Comparison of ENCODE assay signal across 18 cellular contexts in the genomic region with DNA sequence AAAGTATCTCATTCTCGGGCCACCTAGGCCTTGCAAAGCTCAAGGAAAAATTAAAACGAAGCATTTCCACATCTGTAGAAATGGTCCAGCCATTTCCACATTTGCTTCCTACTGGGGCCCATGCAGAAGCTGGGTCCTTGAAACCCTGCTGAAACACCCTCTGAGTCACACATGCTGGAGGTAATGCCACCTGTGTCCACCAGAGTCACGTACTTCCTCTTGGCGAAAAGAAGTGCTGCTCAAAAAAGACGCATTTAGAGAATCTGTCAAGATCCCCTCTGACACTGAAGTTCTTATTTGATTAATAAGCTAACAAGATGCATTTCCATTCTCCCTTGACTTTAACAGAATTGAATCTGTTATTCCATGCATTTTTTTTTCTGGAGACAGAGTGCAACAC.
DNase-seq lines count a peak whose midpoint lies in the region; ATAC-seq and TF ChIP-seq lines count a peak whose summit lies in the region.
"Had no signal": no experiment of that assay in that cellular context is flagged by ENCODE, and none has a peak within 500 bp of the region (broad histone marks: within the 10 kb centered on the region; RNA-seq: fewer than 3 reads in every experiment).

No MANE protein-coding gene starts in this region.

- peaks cover 26% of the 10 kb centered on the region for H3K27me3 Mint-ChIP-seq in memory B cell

- H3K27ac Mint-ChIP-seq in memory B cell = no peak overlapping the region
- H3K27ac Mint-ChIP-seq: dendritic cell treated with granulocyte-macrophage colony-stimulating factor and Interleukin-4, amounts not matched to agents 40 ng/mL and 50 ng/mL, for 4 days; stimulated activated effector memory CD8-positive, alpha-beta T cell treated with anti-CD3 and anti-CD28 coated beads, Interleukin-12 subunit alpha, Interleukin-12 subunit beta, amount 100 ng/mL, for 72 hours had no signal

- no peaks in the 10 kb centered on the region for H3K4me1 ChIP-seq in right atrium auricular region

- ATAC-seq in memory B cell (ENCODE audit: low read depth) = peak; percentile 59
- ATAC-seq in HG02571 (IDR thresholded peaks at IDR 0.05; ENCODE audit: unreplicated experiment) = no peak
- ATAC-seq: stimulated activated effector memory CD8-positive, alpha-beta T cell treated with anti-CD3 and anti-CD28 coated beads, Interleukin-12 subunit alpha, Interleukin-12 subunit beta, amount 100 ng/mL, for 72 hours had no signal

- in situ Hi-C loops in GM13977 (cut with MboI; ENCODE audit: low pct_unique_long_range_greater_than_20kb, low sequenced_read_pairs, unreplicated experiment) = no loop called here

- H3K36me3 Mint-ChIP-seq in memory B cell = no peaks in the 10 kb centered on the region
- H3K36me3 Mint-ChIP-seq: stimulated activated effector memory CD8-positive, alpha-beta T cell treated with anti-CD3 and anti-CD28 coated beads, Interleukin-12 subunit alpha, Interleukin-12 subunit beta, amount 100 ng/mL, for 72 hours had no signal

- H3K36me3 ChIP-seq in GM06990 (ENCODE audit: control insufficient read depth, insufficient read depth, low read length) (no peaks in the 10 kb centered on the region), right atrium auricular region (no peaks in the 10 kb centered on the region)
- H3K36me3 ChIP-seq: esophagus muscularis mucosa, tibial nerve had no signal

- H3K27ac ChIP-seq in right atrium auricular region = no peak overlapping the region
- H3K27ac ChIP-seq: C4-2B, esophagus muscularis mucosa, tibial nerve had no signal

- DNase-seq in GM06990 (ENCODE audit: extremely low read depth, insufficient read length) (no peak), GM13977 (ENCODE audit: low spot score) (peak; percentile 46), RPMI8226 (peak; percentile 21), memory B cell (ENCODE audit: low spot score in 2 of 2) (no peak), cerebellar cortex (ENCODE audit: low spot score) (no peak), HPDE6-E6E7 (ENCODE audit: extremely low spot score) (no peak), right atrium auricular region (ENCODE audit: low spot score) (no peak)
- DNase-seq: activated effector memory CD4-positive, alpha-beta T cell treated with Interleukin-2 at 50 U/mL for 16 hours; anterior cingulate cortex; NCI-H1694; NCI-H510A had no signal

- H3K4me1 Mint-ChIP-seq in memory B cell = peaks cover 3% of the 10 kb centered on the region
- H3K4me1 Mint-ChIP-seq: stimulated activated effector memory CD8-positive, alpha-beta T cell treated with anti-CD3 and anti-CD28 coated beads, Interleukin-12 subunit alpha, Interleukin-12 subunit beta, amount 100 ng/mL, for 72 hours had no signal

- no peaks in the 10 kb centered on the region for H3K9me3 Mint-ChIP-seq in memory B cell
- H3K9me3 Mint-ChIP-seq: dendritic cell treated with granulocyte-macrophage colony-stimulating factor and Interleukin-4, amounts not matched to agents 40 ng/mL and 50 ng/mL, for 4 days; stimulated activated effector memory CD8-positive, alpha-beta T cell treated with anti-CD3 and anti-CD28 coated beads, Interleukin-12 subunit alpha, Interleukin-12 subunit beta, amount 100 ng/mL, for 72 hours had no signal

- H3K27me3 ChIP-seq in GM06990 (replicated peaks; ENCODE audit: control insufficient read depth, insufficient read depth, low read length) = no peaks in the 10 kb centered on the region; the same call in 1 of the 2 replicates
- no peaks in the 10 kb centered on the region for H3K27me3 ChIP-seq in right atrium auricular region
- H3K27me3 ChIP-seq: esophagus muscularis mucosa had no signal

- peak; percentile 48 for TF ChIP-seq CTCF in GM06990 (IDR thresholded peaks at IDR 0.05; ENCODE audit: insufficient read depth, low read length, poor library complexity, severe bottlenecking)
- peak; percentile 20 for TF ChIP-seq CTCF in GM13977 (IDR thresholded peaks at IDR 0.05; ENCODE audit: extremely low read depth, insufficient read depth, missing control alignments)
- TF ChIP-seq CTCF in right atrium auricular region (IDR thresholded peaks at IDR 0.05) = no peak

- H3K4me3 ChIP-seq in GM06990 (replicated peaks; ENCODE audit: low read depth, low read length) (no peak overlapping the region), right atrium auricular region (no peak overlapping the region)
- H3K4me3 ChIP-seq: esophagus muscularis mucosa, smooth muscle cell, tibial nerve had no signal

- no peaks in the 10 kb centered on the region for H3K9me3 ChIP-seq in right atrium auricular region
- H3K9me3 ChIP-seq: esophagus muscularis mucosa, tibial nerve had no signal

- no peak overlapping the region for H3K4me3 Mint-ChIP-seq in memory B cell
- H3K4me3 Mint-ChIP-seq: dendritic cell treated with granulocyte-macrophage colony-stimulating factor and Interleukin-4, amounts not matched to agents 40 ng/mL and 50 ng/mL, for 4 days; stimulated activated effector memory CD8-positive, alpha-beta T cell treated with anti-CD3 and anti-CD28 coated beads, Interleukin-12 subunit alpha, Interleukin-12 subunit beta, amount 100 ng/mL, for 72 hours had no signal

Comparison
In these comparisons a context has a peak if more than half of its experiments do, and no peak if none do; other contexts are left out.
1. DNase-seq: peak in GM13977 (single experiment) and RPMI8226 (single experiment); none in GM06990 (single experiment), memory B cell (0 of 2), cerebellar cortex (single experiment), HPDE6-E6E7 (single experiment) and right atrium auricular region (single experiment).
2. CTCF ChIP-seq: peak in GM06990 (single experiment) and GM13977 (single experiment); none in right atrium auricular region (0 of 2).